ENCODE assay signal across 1 cellular context in the genomic region with DNA sequence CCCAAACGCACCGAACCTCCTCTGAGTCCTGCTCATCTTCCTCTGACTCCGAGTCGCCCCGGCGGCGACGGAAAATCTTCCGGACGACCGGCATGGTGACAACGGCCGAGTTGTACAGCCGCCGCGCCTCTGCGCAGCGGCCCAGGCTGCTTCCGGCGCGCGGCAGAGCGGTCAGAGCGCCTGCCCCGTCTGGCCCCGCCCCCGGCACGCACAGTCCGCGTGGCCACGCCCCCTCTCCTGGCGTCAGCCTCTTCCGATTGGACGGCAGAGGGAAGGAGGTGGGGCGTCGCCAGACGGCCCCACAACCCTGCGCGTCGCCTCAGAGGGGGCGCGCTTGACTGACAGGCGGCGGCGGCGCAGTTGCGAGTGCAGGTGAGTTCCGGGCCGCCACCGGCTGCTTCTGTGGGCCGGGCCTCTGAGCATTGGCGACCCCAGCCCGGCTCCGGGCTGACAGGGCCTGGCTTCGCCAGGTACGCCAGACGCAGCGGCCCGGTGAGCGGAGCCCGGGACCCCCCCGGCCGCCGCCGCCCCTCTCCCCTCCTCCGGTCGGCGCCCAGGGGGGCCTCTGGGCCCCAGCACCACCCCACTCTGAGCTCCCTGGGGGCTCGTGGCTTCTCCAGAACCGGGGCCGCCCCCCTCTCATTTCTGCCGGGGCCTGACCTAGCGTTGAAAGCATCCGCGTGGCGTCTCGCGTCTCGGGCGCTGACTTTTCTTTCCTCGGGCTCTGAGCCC.
TF ChIP-seq lines count a peak whose summit lies in the region.

A gene with protein sequence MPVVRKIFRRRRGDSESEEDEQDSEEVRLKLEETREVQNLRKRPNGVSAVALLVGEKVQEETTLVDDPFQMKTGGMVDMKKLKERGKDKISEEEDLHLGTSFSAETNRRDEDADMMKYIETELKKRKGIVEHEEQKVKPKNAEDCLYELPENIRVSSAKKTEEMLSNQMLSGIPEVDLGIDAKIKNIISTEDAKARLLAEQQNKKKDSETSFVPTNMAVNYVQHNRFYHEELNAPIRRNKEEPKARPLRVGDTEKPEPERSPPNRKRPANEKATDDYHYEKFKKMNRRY (minus strand): TSS at position 148 of the 732 bp plus-strand sequence. CDS start 54 bp downstream, at position 94.
USP20 (plus strand) TSS at position 331 of the 732 bp plus-strand sequence. CDS start 17,098 bp downstream, outside the sequence.

TF ChIP-seq in K562, 482 proteins besides CTCF, POLR2A, EP300 and RAD21 (continued from another document and continues in another):
- TF ChIP-seq, protein P1, sequence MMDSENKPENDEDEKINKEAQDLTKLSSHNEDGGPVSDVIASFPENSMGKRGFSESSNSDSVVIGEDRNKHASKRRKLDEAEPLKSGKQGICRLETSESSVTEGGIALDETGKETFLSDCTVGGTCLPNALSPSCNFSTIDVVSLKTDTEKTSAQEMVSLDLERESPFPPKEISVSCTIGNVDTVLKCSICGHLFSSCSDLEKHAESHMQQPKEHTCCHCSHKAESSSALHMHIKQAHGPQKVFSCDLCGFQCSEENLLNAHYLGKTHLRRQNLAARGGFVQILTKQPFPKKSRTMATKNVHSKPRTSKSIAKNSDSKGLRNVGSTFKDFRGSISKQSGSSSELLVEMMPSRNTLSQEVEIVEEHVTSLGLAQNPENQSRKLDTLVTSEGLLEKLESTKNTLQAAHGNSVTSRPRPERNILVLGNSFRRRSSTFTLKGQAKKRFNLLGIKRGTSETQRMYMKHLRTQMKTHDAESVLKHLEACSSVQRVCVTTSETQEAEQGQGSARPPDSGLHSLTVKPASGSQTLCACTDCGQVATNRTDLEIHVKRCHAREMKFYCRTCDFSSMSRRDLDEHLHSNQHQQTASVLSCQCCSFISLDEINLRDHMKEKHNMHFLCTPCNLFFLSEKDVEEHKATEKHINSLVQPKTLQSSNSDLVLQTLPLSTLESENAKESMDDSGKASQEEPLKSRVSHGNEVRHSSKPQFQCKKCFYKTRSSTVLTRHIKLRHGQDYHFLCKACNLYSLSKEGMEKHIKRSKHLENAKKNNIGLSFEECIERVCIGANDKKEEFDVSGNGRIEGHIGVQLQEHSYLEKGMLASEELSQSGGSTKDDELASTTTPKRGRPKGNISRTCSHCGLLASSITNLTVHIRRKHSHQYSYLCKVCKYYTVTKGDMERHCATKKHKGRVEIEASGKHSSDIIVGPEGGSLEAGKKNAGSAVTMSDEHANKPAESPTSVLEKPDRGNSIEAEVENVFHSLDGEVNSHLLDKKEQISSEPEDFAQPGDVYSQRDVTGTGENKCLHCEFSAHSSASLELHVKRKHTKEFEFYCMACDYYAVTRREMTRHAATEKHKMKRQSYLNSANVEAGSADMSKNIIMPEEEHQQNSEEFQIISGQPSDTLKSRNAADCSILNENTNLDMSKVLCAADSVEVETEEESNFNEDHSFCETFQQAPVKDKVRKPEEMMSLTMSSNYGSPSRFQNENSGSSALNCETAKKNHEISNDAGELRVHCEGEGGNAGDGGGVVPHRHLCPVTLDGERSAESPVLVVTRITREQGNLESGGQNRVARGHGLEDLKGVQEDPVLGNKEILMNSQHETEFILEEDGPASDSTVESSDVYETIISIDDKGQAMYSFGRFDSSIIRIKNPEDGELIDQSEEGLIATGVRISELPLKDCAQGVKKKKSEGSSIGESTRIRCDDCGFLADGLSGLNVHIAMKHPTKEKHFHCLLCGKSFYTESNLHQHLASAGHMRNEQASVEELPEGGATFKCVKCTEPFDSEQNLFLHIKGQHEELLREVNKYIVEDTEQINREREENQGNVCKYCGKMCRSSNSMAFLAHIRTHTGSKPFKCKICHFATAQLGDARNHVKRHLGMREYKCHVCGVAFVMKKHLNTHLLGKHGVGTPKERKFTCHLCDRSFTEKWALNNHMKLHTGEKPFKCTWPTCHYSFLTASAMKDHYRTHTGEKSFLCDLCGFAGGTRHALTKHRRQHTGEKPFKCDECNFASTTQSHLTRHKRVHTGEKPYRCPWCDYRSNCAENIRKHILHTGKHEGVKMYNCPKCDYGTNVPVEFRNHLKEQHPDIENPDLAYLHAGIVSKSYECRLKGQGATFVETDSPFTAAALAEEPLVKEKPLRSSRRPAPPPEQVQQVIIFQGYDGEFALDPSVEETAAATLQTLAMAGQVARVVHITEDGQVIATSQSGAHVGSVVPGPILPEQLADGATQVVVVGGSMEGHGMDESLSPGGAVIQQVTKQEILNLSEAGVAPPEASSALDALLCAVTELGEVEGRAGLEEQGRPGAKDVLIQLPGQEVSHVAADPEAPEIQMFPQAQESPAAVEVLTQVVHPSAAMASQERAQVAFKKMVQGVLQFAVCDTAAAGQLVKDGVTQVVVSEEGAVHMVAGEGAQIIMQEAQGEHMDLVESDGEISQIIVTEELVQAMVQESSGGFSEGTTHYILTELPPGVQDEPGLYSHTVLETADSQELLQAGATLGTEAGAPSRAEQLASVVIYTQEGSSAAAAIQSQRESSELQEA (IDR thresholded peaks at IDR 0.05; ENCODE audit: low read depth) = no peak
- TF ChIP-seq, protein P2, sequence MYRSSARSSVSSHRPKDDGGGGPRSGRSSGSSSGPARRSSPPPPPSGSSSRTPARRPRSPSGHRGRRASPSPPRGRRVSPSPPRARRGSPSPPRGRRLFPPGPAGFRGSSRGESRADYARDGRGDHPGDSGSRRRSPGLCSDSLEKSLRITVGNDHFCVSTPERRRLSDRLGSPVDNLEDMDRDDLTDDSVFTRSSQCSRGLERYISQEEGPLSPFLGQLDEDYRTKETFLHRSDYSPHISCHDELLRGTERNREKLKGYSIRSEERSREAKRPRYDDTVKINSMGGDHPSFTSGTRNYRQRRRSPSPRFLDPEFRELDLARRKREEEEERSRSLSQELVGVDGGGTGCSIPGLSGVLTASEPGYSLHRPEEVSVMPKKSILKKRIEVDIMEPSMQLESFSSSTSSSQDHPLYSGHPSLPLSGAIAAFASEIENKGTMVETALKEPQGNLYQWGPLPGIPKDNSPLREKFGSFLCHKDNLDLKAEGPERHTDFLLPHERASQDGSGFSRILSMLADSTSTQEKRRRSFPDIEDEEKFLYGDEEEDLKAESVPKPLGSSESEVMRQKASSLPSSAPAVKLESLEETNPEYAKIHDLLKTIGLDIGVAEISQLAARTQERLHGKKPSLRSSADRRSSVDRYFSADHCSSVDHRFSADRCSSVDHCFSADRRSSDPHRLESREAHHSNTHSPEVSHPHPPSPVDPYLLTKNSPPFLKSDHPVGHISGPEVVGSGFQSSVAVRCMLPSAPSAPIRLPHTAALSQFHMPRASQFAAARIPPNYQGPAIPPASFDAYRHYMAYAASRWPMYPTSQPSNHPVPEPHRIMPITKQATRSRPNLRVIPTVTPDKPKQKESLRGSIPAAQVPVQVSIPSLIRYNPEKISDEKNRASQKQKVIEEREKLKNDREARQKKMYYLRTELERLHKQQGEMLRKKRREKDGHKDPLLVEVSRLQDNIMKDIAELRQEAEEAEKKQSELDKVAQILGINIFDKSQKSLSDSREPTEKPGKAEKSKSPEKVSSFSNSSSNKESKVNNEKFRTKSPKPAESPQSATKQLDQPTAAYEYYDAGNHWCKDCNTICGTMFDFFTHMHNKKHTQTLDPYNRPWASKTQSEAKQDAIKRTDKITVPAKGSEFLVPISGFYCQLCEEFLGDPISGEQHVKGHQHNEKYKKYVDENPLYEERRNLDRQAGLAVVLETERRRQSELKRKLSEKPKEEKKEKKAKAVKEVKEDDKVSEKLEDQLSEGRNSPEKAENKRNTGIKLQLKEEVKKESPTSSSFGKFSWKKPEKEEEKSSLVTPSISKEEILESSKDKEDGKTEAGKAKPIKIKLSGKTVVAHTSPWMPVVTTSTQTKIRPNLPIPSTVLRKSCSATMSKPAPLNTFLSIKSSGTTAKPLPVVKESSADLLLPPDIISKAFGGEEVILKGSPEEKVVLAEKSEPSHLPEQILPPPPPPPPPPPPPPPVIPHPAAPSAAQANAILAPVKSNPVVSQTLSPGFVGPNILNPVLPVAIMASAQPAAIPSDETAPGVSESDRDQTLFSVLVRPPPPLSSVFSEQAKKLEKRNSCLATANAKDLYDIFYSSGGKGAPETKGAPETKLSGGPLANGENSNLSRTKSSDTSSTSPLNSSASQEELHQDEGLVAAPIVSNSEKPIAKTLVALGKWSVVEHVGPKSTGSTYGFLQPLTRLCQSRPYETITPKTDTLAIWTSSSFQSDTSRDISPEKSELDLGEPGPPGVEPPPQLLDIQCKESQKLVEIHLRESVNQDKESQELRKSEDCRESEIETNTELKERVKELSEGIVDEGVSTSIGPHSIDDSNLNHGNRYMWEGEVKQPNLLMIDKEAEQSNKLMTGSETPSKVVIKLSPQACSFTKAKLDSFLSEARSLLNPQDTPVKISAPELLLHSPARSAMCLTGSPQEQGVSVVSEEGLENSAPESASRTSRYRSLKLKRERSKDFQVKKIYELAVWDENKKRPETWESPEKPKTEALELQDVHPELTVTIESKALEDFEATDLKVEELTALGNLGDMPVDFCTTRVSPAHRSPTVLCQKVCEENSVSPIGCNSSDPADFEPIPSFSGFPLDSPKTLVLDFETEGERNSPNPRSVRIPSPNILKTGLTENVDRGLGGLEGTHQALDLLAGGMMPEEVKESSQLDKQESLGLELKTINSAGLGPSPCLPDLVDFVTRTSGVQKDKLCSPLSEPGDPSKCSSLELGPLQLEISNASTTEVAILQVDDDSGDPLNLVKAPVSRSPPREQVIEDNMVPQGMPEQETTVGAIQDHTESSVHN (IDR thresholded peaks at IDR 0.05; ENCODE audit: borderline replicate concordance in 1 of 2, low read depth in 1 of 2) = no peak
- no peak for TF ChIP-seq CBFA2T3 (IDR thresholded peaks at IDR 0.05)
- TF ChIP-seq ZNF699 (CRISPR knock-in tag; IDR thresholded peaks at IDR 0.05; ENCODE audit: insufficient replicate concordance) = no peak
- no peak for TF ChIP-seq CEBPB (tag; IDR thresholded peaks at IDR 0.05)
- no peak for TF ChIP-seq BRD9 (IDR thresholded peaks at IDR 0.05; ENCODE audit: low read depth, partially characterized antibody)
- peak; percentile 87 for TF ChIP-seq PML (IDR thresholded peaks at IDR 0.05; ENCODE audit: low read length)
- 0 out of 2 replicates have a peak, but pooled peaks have one; percentile 34 for TF ChIP-seq ZNF41 (CRISPR knock-in tag; conservative IDR thresholded peaks at IDR 0.05)
- TF ChIP-seq ZNF253 (CRISPR knock-in tag; conservative IDR thresholded peaks at IDR 0.05) = no peak
- peak; percentile 64; the same call in 1 of the 2 replicates for TF ChIP-seq HDAC2 (IDR thresholded peaks at IDR 0.05)
- TF ChIP-seq HNRNPUL1 (IDR thresholded peaks at IDR 0.05; ENCODE audit: low read length) = no peak
- TF ChIP-seq BRD4 (IDR thresholded peaks at IDR 0.05) = no peak
- TF ChIP-seq PTBP1 (IDR thresholded peaks at IDR 0.05; ENCODE audit: low read depth, low read length) = no peak
- no peak for TF ChIP-seq ZNF584 (CRISPR knock-in tag; IDR thresholded peaks at IDR 0.05; ENCODE audit: low read depth)
- no peak for TF ChIP-seq SMARCE1 (IDR thresholded peaks at IDR 0.05)
- TF ChIP-seq, protein P3, sequence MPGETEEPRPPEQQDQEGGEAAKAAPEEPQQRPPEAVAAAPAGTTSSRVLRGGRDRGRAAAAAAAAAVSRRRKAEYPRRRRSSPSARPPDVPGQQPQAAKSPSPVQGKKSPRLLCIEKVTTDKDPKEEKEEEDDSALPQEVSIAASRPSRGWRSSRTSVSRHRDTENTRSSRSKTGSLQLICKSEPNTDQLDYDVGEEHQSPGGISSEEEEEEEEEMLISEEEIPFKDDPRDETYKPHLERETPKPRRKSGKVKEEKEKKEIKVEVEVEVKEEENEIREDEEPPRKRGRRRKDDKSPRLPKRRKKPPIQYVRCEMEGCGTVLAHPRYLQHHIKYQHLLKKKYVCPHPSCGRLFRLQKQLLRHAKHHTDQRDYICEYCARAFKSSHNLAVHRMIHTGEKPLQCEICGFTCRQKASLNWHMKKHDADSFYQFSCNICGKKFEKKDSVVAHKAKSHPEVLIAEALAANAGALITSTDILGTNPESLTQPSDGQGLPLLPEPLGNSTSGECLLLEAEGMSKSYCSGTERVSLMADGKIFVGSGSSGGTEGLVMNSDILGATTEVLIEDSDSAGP (CRISPR knock-in tag; IDR thresholded peaks at IDR 0.05) = no peak
- no peak for TF ChIP-seq ZFX (CRISPR knock-in tag; IDR thresholded peaks at IDR 0.05)
- TF ChIP-seq RBBP5 (IDR thresholded peaks at IDR 0.05; ENCODE audit: borderline replicate concordance, insufficient read depth, low read length, poor library complexity, severe bottlenecking) = peak; percentile 99
- TF ChIP-seq ZFPM2 (CRISPR knock-in tag; IDR thresholded peaks at IDR 0.05) = no peak
- no peak for TF ChIP-seq ZNF561 (CRISPR knock-in tag; conservative IDR thresholded peaks at IDR 0.05)
- TF ChIP-seq ZBTB7A (IDR thresholded peaks at IDR 0.05; ENCODE audit: borderline replicate concordance, control insufficient read depth, low read depth, low read length) = peak; percentile 85; the same call in 1 of the 2 replicates
- 0 out of 2 replicates have a peak, but pooled peaks have one; percentile 20 for TF ChIP-seq ZNF79 (CRISPR knock-in tag; IDR thresholded peaks at IDR 0.05; ENCODE audit: low read depth)
- no peak; the same call in 1 of the 2 replicates for TF ChIP-seq NR2F6 (CRISPR knock-in tag; IDR thresholded peaks at IDR 0.05)
- TF ChIP-seq ZZZ3 (IDR thresholded peaks at IDR 0.05) = no peak
- no peak for TF ChIP-seq YBX1 (IDR thresholded peaks at IDR 0.05)
- no peak for TF ChIP-seq KDM1A (IDR thresholded peaks at IDR 0.05)
- TF ChIP-seq SIRT6 (IDR thresholded peaks at IDR 0.05; ENCODE audit: low read depth, low read length) = no peak
- no peak for TF ChIP-seq AFF1 (IDR thresholded peaks at IDR 0.05; ENCODE audit: low read depth in 1 of 2, partially characterized antibody in 2 of 2)
- TF ChIP-seq PCBP1 (IDR thresholded peaks at IDR 0.05; ENCODE audit: low read depth, low read length, poor library complexity, severe bottlenecking) = peak; percentile 79
- peak in 1 of 2 experiments; percentile 52; a peak in 1 of 4 replicates for TF ChIP-seq SRF (CRISPR knock-in tag; IDR thresholded peaks at IDR 0.05)
- TF ChIP-seq ZNF644 (tag; IDR thresholded peaks at IDR 0.05; ENCODE audit: low read depth) = no peak
